Comparison of ENCODE assay signal across 10 cellular contexts in genomic region chr17:65554568-65555223, GRCh38. TPM values are rescaled to one million over a fixed set of nuclear protein-coding genes. Genes with fewer than 3 reads are reported as not detected.
DNase-seq lines count a peak whose midpoint lies in the region; ATAC-seq and TF ChIP-seq lines count a peak whose summit lies in the region.
"Had no signal": no experiment of that assay in that cellular context is flagged by ENCODE, and none has a peak within 500 bp of the region (broad histone marks: within the 10 kb centered on the region; RNA-seq: fewer than 3 reads in every experiment).

No MANE protein-coding gene starts in this region.

- no peaks in the 10 kb centered on the region for H3K9me3 ChIP-seq in liver (ENCODE audit: control insufficient read depth in 4 of 4, low read length in 3 of 4)
- no peaks in the 10 kb centered on the region for H3K9me3 ChIP-seq in PC-3 (ENCODE audit: low read length)
- H3K9me3 ChIP-seq in stomach, result no peaks in the 10 kb centered on the region

- no peaks in the 10 kb centered on the region for H3K79me2 ChIP-seq in PC-3 (ENCODE audit: low read length)

- no peaks in the 10 kb centered on the region for H3K9me3 Mint-ChIP-seq in activated T-cell treated with anti-CD3 and anti-CD28 coated beads, Interleukin-2, amount 50 U/mL, for 4 hours
- H3K9me3 Mint-ChIP-seq: activated CD8-positive, alpha-beta T cell treated with anti-CD3 and anti-CD28 coated beads for 36 hours had no signal

- peak in 1 of 2 donors; percentile 26 for TF ChIP-seq RAD21 in liver (IDR thresholded peaks at IDR 0.05)

- H3K27me3 Mint-ChIP-seq in activated T-cell treated with anti-CD3 and anti-CD28 coated beads, Interleukin-2, amount 50 U/mL, for 4 hours (ENCODE audit: low read depth), result no peaks in the 10 kb centered on the region

- no TSS peak for BruUV-seq in PC-3 (replicated peaks; lab: Mats Ljungman, UMichigan)

- TF ChIP-seq CTCF in liver (IDR thresholded peaks at IDR 0.05; ENCODE audit: low read depth, low read length, missing input control), result no peak
- no peak for TF ChIP-seq CTCF in PC-3 (conservative IDR thresholded peaks at IDR 0.05; ENCODE audit: low read depth, low read length)
- no peak for TF ChIP-seq CTCF in stomach (IDR thresholded peaks at IDR 0.05)

- intact Hi-C loops in PC-3 (cut with micrococcal nuclease) (loop anchor here (5.0 kb wide), 3 partner anchors 97 to 433 kb away; no protein-coding TSS in a partner anchor), posterior vena cava (cut with DNase I) (loop anchor here (5.0 to 10.0 kb wide), 3 partner anchors 87 to 260 kb away; no protein-coding TSS in a partner anchor), stomach (cut with DNase I; ENCODE audit: low total_unique reads) (loop anchor here (10.0 kb wide), 1 partner anchor 240 kb away; no protein-coding TSS in a partner anchor)

- TF ChIP-seq EP300 in stomach (IDR thresholded peaks at IDR 0.05), result no peak

- peaks cover 38% of the 10 kb centered on the region for H3K4me1 Mint-ChIP-seq in activated T-cell treated with anti-CD3 and anti-CD28 coated beads, Interleukin-2, amount 50 U/mL, for 4 hours (ENCODE audit: low read depth)

- H3K4me2 ChIP-seq in PC-3 (ENCODE audit: low read length), result no peak overlapping the region

- H3K9ac ChIP-seq in liver (ENCODE audit: low read depth in 1 of 2, low read length in 2 of 2) (no peak overlapping the region), PC-3 (ENCODE audit: low read length) (no peak overlapping the region)

- H3F3A ChIP-seq in PC-3 (ENCODE audit: low read length, unreplicated experiment), result no peaks in the 10 kb centered on the region

- H3K4me3 Mint-ChIP-seq in activated T-cell treated with anti-CD3 and anti-CD28 coated beads, Interleukin-2, amount 50 U/mL, for 4 hours, result peak overlapping the region; percentile 75

- CTCF ChIA-PET in PC-3 (lab: Charles Lee), result no interaction called here

- H3K27ac ChIP-seq in caudate nucleus (ENCODE audit: low read depth, low read length) (peak overlapping the region; percentile 14), liver (ENCODE audit: low read depth in 1 of 2, low read length in 2 of 2) (peak overlapping the region; percentile 5 to 8), PC-3 (ENCODE audit: low read length) (no peak overlapping the region), stomach (peak overlapping the region in 1 of 5 donors; percentile 16)
- H3K27ac ChIP-seq: coronary artery had no signal

- no peak for DNase-seq in activated T-cell treated with anti-CD3 and anti-CD28 coated beads, Interleukin-2, amount 50 U/mL, for 4 hours
- DNase-seq in activated T-cell treated with anti-CD3 and anti-CD28 coated beads, Interleukin-2, amount 50 U/mL, for 1 hour, result no peak
- DNase-seq in caudate nucleus (lab: John Stamatoyannopoulos, UW) (peak in 2 of 61 donors; percentile 24 to 30), PC-3 (no peak), posterior vena cava (ENCODE audit: low spot score) (no peak), OCI-M2 (lab: John Stamatoyannopoulos, UW; ENCODE audit: unreplicated experiment) (no peak), stomach (no peak)
- DNase-seq: activated CD8-positive, alpha-beta T cell treated with anti-CD3 and anti-CD28 coated beads for 36 hours had no signal

- POLR2A ChIA-PET in PC-3 (lab: Charles Lee; ENCODE audit: unreplicated experiment), result no interaction called here

- peaks cover 6% of the 10 kb centered on the region; the same call in 1 of the 2 replicates for H4K20me1 ChIP-seq in PC-3 (ENCODE audit: low read length)

- TF ChIP-seq POLR2A in stomach (IDR thresholded peaks at IDR 0.05), result no peak

- peaks cover 11% of the 10 kb centered on the region for H3K36me3 Mint-ChIP-seq in activated T-cell treated with anti-CD3 and anti-CD28 coated beads, Interleukin-2, amount 50 U/mL, for 4 hours (ENCODE audit: insufficient read depth)

- no peak overlapping the region for H2AFZ ChIP-seq in PC-3 (ENCODE audit: low read length)

- 41% methylated on average over 18 of the region's 18 CpGs for WGBS in liver
- 27 to 38% (median 32%) methylated on average over 18 of the region's 18 CpGs for whole genome bisulfite sequencing in stomach, 5 donors

- H3K27me3 ChIP-seq in liver (ENCODE audit: control insufficient read depth in 4 of 4, insufficient read depth in 4 of 4, low read length in 3 of 4), result no peaks in the 10 kb centered on the region
- H3K27me3 ChIP-seq in PC-3 (ENCODE audit: low read length), result peaks cover 5% of the 10 kb centered on the region
- H3K27me3 ChIP-seq in stomach, result peaks cover 0 to 16% (median 0%) of the 10 kb centered on the region in 3 donors

- ATAC-seq in activated T-cell treated with anti-CD3 and anti-CD28 coated beads, Interleukin-2, amount 50 U/mL, for 4 hours, result no peak
- ATAC-seq in PC-3, result no peak
- ATAC-seq: activated CD8-positive, alpha-beta T cell treated with anti-CD3 and anti-CD28 coated beads for 36 hours had no signal

- H3K4me1 ChIP-seq in liver (ENCODE audit: control insufficient read depth in 4 of 4, insufficient read depth in 4 of 4, low read length in 3 of 4) (peaks cover 3 to 21% (median 18%) of the 10 kb centered on the region in 4 donors), PC-3 (ENCODE audit: insufficient read depth, low read length) (0 out of 2 replicates have a peak, but pooled peaks cover 3% of the 10 kb centered on the region), stomach (peaks cover 0 to 38% (median 20%) of the 10 kb centered on the region in 4 donors)

- H3K4me3 ChIP-seq in liver (ENCODE audit: low read depth in 1 of 3, low read length in 3 of 3), result no peak overlapping the region
- no peak overlapping the region for H3K4me3 ChIP-seq in PC-3 (ENCODE audit: low read length)
- H3K4me3 ChIP-seq in stomach, result peak overlapping the region in 1 of 4 donors; percentile 17
- H3K4me3 ChIP-seq: coronary artery had no signal

- H3K36me3 ChIP-seq in liver (ENCODE audit: control insufficient read depth in 4 of 4, insufficient read depth in 3 of 4, low read depth in 1 of 4, low read length in 3 of 4) (no peaks in the 10 kb centered on the region), PC-3 (ENCODE audit: low read depth, low read length) (no peaks in the 10 kb centered on the region), stomach (peaks cover 0 to 1% (median 0%) of the 10 kb centered on the region in 4 donors)

- H3K9me2 ChIP-seq in PC-3 (replicated peaks; ENCODE audit: low read length), result no peaks in the 10 kb centered on the region

TF ChIP-seq in liver, 16 proteins besides CTCF, POLR2A, EP300 and RAD21:
- TF ChIP-seq TAF1 (conservative IDR thresholded peaks at IDR 0.05), result no peak
- TF ChIP-seq, protein P1, sequence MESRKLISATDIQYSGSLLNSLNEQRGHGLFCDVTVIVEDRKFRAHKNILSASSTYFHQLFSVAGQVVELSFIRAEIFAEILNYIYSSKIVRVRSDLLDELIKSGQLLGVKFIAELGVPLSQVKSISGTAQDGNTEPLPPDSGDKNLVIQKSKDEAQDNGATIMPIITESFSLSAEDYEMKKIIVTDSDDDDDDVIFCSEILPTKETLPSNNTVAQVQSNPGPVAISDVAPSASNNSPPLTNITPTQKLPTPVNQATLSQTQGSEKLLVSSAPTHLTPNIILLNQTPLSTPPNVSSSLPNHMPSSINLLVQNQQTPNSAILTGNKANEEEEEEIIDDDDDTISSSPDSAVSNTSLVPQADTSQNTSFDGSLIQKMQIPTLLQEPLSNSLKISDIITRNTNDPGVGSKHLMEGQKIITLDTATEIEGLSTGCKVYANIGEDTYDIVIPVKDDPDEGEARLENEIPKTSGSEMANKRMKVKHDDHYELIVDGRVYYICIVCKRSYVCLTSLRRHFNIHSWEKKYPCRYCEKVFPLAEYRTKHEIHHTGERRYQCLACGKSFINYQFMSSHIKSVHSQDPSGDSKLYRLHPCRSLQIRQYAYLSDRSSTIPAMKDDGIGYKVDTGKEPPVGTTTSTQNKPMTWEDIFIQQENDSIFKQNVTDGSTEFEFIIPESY (IDR thresholded peaks at IDR 0.05), result no peak
- no peak for TF ChIP-seq REST (IDR thresholded peaks at IDR 0.05)

RNA-seq across cellular contexts. Expression of gene AXIN2, which starts 6.8 kb away (rescaled TPM):
- total RNA-seq in activated T-cell treated with anti-CD3 and anti-CD28 coated beads, Interleukin-2, amount 50 U/mL, for 4 hours, result 10 to 100 TPM in 2 of 3 donors, 1 to 10 TPM in 1; 8.4 to 13.4 (median 11.9) TPM
- total RNA-seq in liver (1 to 10 TPM; 1.0 to 3.5 TPM), PC-3 (2014; rRNA removed) (2.0 and 2.6 TPM in 2 replicates), posterior vena cava (10 to 100 TPM; 21.2 to 23.5 TPM), stomach (10 to 100 TPM in 4 of 5 donors, 1 to 10 TPM in 1; 4.1 to 46.9 (median 25.3) TPM)
- polyA plus RNA-seq in liver (1 to 10 TPM in 1 of 2 donors, under 1 TPM in 1; 0.33 to 1.9 TPM), stomach (1 to 10 TPM; 2.7 to 3.3 (median 3.2) TPM)
